In the genomic region with DNA sequence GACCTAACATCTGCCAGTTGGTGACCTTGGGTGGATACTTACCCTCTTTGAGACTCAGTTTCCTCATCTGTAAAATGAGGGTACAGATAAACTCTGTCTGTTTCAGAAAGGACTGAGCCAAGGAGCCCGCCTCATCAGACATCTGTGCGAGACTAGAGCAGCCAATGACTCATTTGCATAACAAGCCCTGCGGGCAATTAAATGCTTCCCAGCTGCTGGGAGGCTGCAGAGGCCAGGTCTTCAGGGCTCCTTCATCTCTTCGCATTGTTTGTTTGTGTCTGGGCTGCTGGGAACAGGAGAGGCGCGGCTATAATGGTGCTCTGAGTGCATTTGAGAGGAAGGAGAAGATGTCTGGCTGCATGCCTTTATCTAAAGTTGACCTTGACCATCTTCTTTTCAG, we compare ENCODE assay signal across 16 cellular contexts.
DNase-seq lines count a peak whose midpoint lies in the region; ATAC-seq and TF ChIP-seq lines count a peak whose summit lies in the region.
"Had no signal": no experiment of that assay in that cellular context is flagged by ENCODE, and none has a peak within 500 bp of the region (broad histone marks: within the 10 kb centered on the region; RNA-seq: fewer than 3 reads in every experiment).

No MANE protein-coding gene starts in this region.

- H3K27me3 ChIP-seq in tibial nerve, result peaks cover 0 to 11% of the 10 kb centered on the region in 2 donors
- H3K27me3 ChIP-seq: testis had no signal

- H3K36me3 ChIP-seq in tibial nerve, result no peaks in the 10 kb centered on the region
- H3K36me3 ChIP-seq: esophagus squamous epithelium, lower lobe of right lung had no signal

- 22 to 25% methylated on average over 6 of the region's 6 CpGs for WGBS in tibial nerve, 2 donors

- no peak for TF ChIP-seq EP300 in tibial nerve (IDR thresholded peaks at IDR 0.05)

- no peak overlapping the region for H3K4me3 ChIP-seq in tibial nerve
- H3K4me3 ChIP-seq: esophagus squamous epithelium, lower lobe of right lung, testis had no signal

- no peak for TF ChIP-seq POLR2A in tibial nerve (IDR thresholded peaks at IDR 0.05)

- no peak overlapping the region for H3K27ac ChIP-seq in tibial nerve
- H3K27ac ChIP-seq: esophagus squamous epithelium, lower lobe of right lung, testis had no signal

- no peak for TF ChIP-seq CTCF in tibial nerve (IDR thresholded peaks at IDR 0.05)

- DNase-seq in AG20443 (ENCODE audit: low spot score), result peak; percentile 82
- DNase-seq in GM04503 (ENCODE audit: low read depth), result peak; percentile 20
- peak; percentile 38 for DNase-seq in NCI-H526 treated with DMSO at 0.1 percent for 48 hours (lab: John Stamatoyannopoulos, UW)
- DNase-seq in fibroblast of gingiva (ENCODE audit: low read depth), result peak; percentile 51
- DNase-seq in HCEC 1CT, result no peak
- no peak for DNase-seq in tibial nerve (ENCODE audit: low spot score in 2 of 2)
- DNase-seq: activated CD4-positive, alpha-beta T cell treated with anti-CD3 and anti-CD28 coated beads, Interleukin-2, amount 50 U/mL, for 48 hours; esophagus squamous epithelium; GF-D8; KG1; lower lobe of right lung; nephron progenitor cell; testis had no signal

- ATAC-seq in GM21526 (IDR thresholded peaks at IDR 0.05; ENCODE audit: low FRiP score, unreplicated experiment) (no peak), GM18909 (IDR thresholded peaks at IDR 0.05; ENCODE audit: poor library complexity, unreplicated experiment) (no peak)
- ATAC-seq: activated T-helper 17 cell treated with anti-CD3 and anti-CD28 coated beads, Interleukin-2, amount 50 U/mL, for 72 hours; lower lobe of right lung had no signal

- no peaks in the 10 kb centered on the region for H3K4me1 ChIP-seq in tibial nerve
- H3K4me1 ChIP-seq: esophagus squamous epithelium, lower lobe of right lung, testis had no signal

- peaks cover 0 to 46% (median 0%) of the 10 kb centered on the region in 4 donors for H3K9me3 ChIP-seq in tibial nerve
- H3K9me3 ChIP-seq: lower lobe of right lung, testis had no signal

Comparison
In these comparisons a context has a peak if more than half of its experiments do, and no peak if none do; other contexts are left out.
1. DNase-seq: peak in AG20443 (single experiment), GM04503 (single experiment), NCI-H526 treated with DMSO at 0.1 percent for 48 hours (single experiment) and fibroblast of gingiva (single experiment); none in HCEC 1CT (single experiment) and tibial nerve (0 of 2).